In genomic region chr5:78279194-78279593, GRCh38 we compare ENCODE assay signal across 40 cellular contexts.
"Had no signal": no experiment of that assay in that cellular context is flagged by ENCODE, and none has a peak within 500 bp of the region (broad histone marks: within the 10 kb centered on the region; RNA-seq: fewer than 3 reads in every experiment).

No MANE protein-coding gene starts in this region.

- FAIRE-seq: astrocyte, bronchial epithelial cell had no signal

- H3K9me3 Mint-ChIP-seq: activated naive CD4-positive, alpha-beta T cell treated with anti-CD3 and anti-CD28 coated beads for 36 hours; activated naive CD4-positive, alpha-beta T cell treated with anti-CD3 and anti-CD28 coated beads, Interleukin-2, amount 10 ng/mL, durations not matched to agents 7 days and 5 days; activated naive CD4-positive, alpha-beta T cell treated with anti-CD3 and anti-CD28 coated beads, Interleukin-2, amount 50 U/mL, for 24 hours; activated naive CD4-positive, alpha-beta T cell treated with anti-CD3 and anti-CD28 coated beads, Interleukin-2, amount 50 U/mL, for 72 hours; activated naive CD8-positive, alpha-beta T cell treated with anti-CD3 and anti-CD28 coated beads for 36 hours; activated naive CD8-positive, alpha-beta T cell treated with anti-CD3 and anti-CD28 coated beads, Interleukin-2, amount 10 ng/mL, durations not matched to agents 7 days and 5 days; activated naive CD8-positive, alpha-beta T cell treated with anti-CD3 and anti-CD28 coated beads, Interleukin-2, amount 50 U/mL, for 24 hours; activated T-cell treated with anti-CD3 and anti-CD28 coated beads, Interleukin-2, amount 50 U/mL, for 24 hours; activated T-cell treated with anti-CD3 and anti-CD28 coated beads, Interleukin-2, amount 50 U/mL, for 4 hours; activated T-cell treated with anti-CD3 and anti-CD28 coated beads, Interleukin-2, amount 50 U/mL, for 72 hours; activated T-helper 1 cell treated with anti-CD3 and anti-CD28 coated beads, Interleukin-12 subunit alpha, Interleukin-12 subunit beta, Interleukin-2, Interleukin-4 antibody, amounts not matched to agents 30 ng/mL and 10 ng/mL and 1 ng/mL, durations not matched to agents 14 hours and 24 hours and 36 hours; activated T-helper 17 cell treated with anti-CD3 and anti-CD28 coated beads, Interleukin-2, amount 50 U/mL, for 72 hours; activated T-helper 2 cell treated with anti-CD3 and anti-CD28 coated beads, Interferon-gamma antibody, Interleukin-2, Interleukin-4, amounts not matched to agents 10 μg/mL and 5 μg/mL and 100 μg/mL, durations not matched to agents 14 hours and 24 hours and 36 hours; central memory CD8-positive, alpha-beta T cell had no signal

- H3K36me3 ChIP-seq: adrenal gland, ascending aorta, brain microvascular endothelial cell, breast epithelium, cardiac muscle cell had no signal

- H3K9me3 ChIP-seq: adrenal gland, ascending aorta, body of pancreas, breast epithelium had no signal

- ATAC-seq: activated naive CD4-positive, alpha-beta T cell treated with anti-CD3 and anti-CD28 coated beads, Interleukin-2, amount 50 U/mL, for 72 hours; activated naive CD8-positive, alpha-beta T cell treated with anti-CD3 and anti-CD28 coated beads, Interleukin-2, amount 50 U/mL, for 24 hours; activated T-cell treated with anti-CD3 and anti-CD28 coated beads, Interleukin-2, amount 50 U/mL, for 4 hours; activated T-cell treated with anti-CD3 and anti-CD28 coated beads, Interleukin-2, amount 50 U/mL, for 72 hours; activated T-helper 17 cell treated with anti-CD3 and anti-CD28 coated beads, Interleukin-2, amount 50 U/mL, for 72 hours; body of pancreas had no signal

- H3K27ac Mint-ChIP-seq: activated naive CD4-positive, alpha-beta T cell treated with anti-CD3 and anti-CD28 coated beads for 36 hours; activated naive CD4-positive, alpha-beta T cell treated with anti-CD3 and anti-CD28 coated beads, Interleukin-2, amount 10 ng/mL, durations not matched to agents 7 days and 5 days; activated naive CD4-positive, alpha-beta T cell treated with anti-CD3 and anti-CD28 coated beads, Interleukin-2, amount 50 U/mL, for 24 hours; activated naive CD4-positive, alpha-beta T cell treated with anti-CD3 and anti-CD28 coated beads, Interleukin-2, amount 50 U/mL, for 72 hours; activated naive CD8-positive, alpha-beta T cell; activated naive CD8-positive, alpha-beta T cell treated with anti-CD3 and anti-CD28 coated beads for 36 hours; activated naive CD8-positive, alpha-beta T cell treated with anti-CD3 and anti-CD28 coated beads, Interleukin-2, amount 10 ng/mL, durations not matched to agents 7 days and 5 days; activated naive CD8-positive, alpha-beta T cell treated with anti-CD3 and anti-CD28 coated beads, Interleukin-2, amount 50 U/mL, for 24 hours; activated T-cell treated with anti-CD3 and anti-CD28 coated beads, Interleukin-2, amount 50 U/mL, for 24 hours; activated T-cell treated with anti-CD3 and anti-CD28 coated beads, Interleukin-2, amount 50 U/mL, for 72 hours; activated T-helper 1 cell treated with anti-CD3 and anti-CD28 coated beads, Interleukin-12 subunit alpha, Interleukin-12 subunit beta, Interleukin-2, Interleukin-4 antibody, amounts not matched to agents 30 ng/mL and 10 ng/mL and 1 ng/mL, durations not matched to agents 14 hours and 24 hours and 36 hours; activated T-helper 17 cell treated with anti-CD3 and anti-CD28 coated beads, Interleukin-2, amount 50 U/mL, for 72 hours; activated T-helper 2 cell treated with anti-CD3 and anti-CD28 coated beads, Interferon-gamma antibody, Interleukin-2, Interleukin-4, amounts not matched to agents 10 μg/mL and 5 μg/mL and 100 μg/mL, durations not matched to agents 14 hours and 24 hours and 36 hours; brain had no signal

- DNase-seq: activated effector memory CD4-positive, alpha-beta T cell treated with anti-CD3 and anti-CD28 coated beads, Interleukin-2, amount 50 U/mL, for 16 hours; activated effector memory CD4-positive, alpha-beta T cell treated with Interleukin-2 at 50 U/mL for 16 hours; activated gamma-delta T cell; activated gamma-delta T cell treated with Interleukin-2 at 50 U/mL for 16 hours; activated naive CD4-positive, alpha-beta T cell; activated naive CD4-positive, alpha-beta T cell treated with anti-CD3 and anti-CD28 coated beads for 36 hours; activated naive CD4-positive, alpha-beta T cell treated with anti-CD3 and anti-CD28 coated beads, Interleukin-2, amount 10 ng/mL, durations not matched to agents 7 days and 5 days; activated naive CD4-positive, alpha-beta T cell treated with anti-CD3 and anti-CD28 coated beads, Interleukin-2, amount 50 U/mL, for 16 hours; activated naive CD4-positive, alpha-beta T cell treated with Interleukin-2 at 50 U/mL for 16 hours; activated naive CD8-positive, alpha-beta T cell treated with anti-CD3 and anti-CD28 coated beads for 36 hours; activated naive CD8-positive, alpha-beta T cell treated with anti-CD3 and anti-CD28 coated beads, Interleukin-2, amount 10 ng/mL, durations not matched to agents 7 days and 5 days; activated naive CD8-positive, alpha-beta T cell treated with anti-CD3 and anti-CD28 coated beads, Interleukin-2, amount 50 U/mL, for 24 hours; activated T-cell treated with anti-CD3 and anti-CD28 coated beads, Interleukin-2, amount 50 U/mL, for 1 hour; activated T-cell treated with anti-CD3 and anti-CD28 coated beads, Interleukin-2, amount 50 U/mL, for 24 hours; activated T-cell treated with anti-CD3 and anti-CD28 coated beads, Interleukin-2, amount 50 U/mL, for 4 hours; activated T-cell treated with anti-CD3 and anti-CD28 coated beads, Interleukin-2, amount 50 U/mL, for 48 hours; activated T-cell treated with anti-CD3 and anti-CD28 coated beads, Interleukin-2, amount 50 U/mL, for 72 hours; adrenal gland; amniotic stem cell; amygdala; anterior cingulate cortex; aorta; body of pancreas; brain microvascular endothelial cell; caudate nucleus; central memory CD4-positive, alpha-beta T cell; cerebellar nuclear complex had no signal

- H3K4me1 ChIP-seq: breast epithelium had no signal

- H3K4me3 ChIP-seq: adrenal gland, ascending aorta, body of pancreas, breast epithelium, cardiac muscle cell had no signal

- H3K27me3 ChIP-seq: adrenal gland, ascending aorta, body of pancreas, brain microvascular endothelial cell, breast epithelium, cardiac muscle cell had no signal

- H3K4me3 Mint-ChIP-seq: activated naive CD4-positive, alpha-beta T cell treated with anti-CD3 and anti-CD28 coated beads for 36 hours; activated naive CD4-positive, alpha-beta T cell treated with anti-CD3 and anti-CD28 coated beads, Interleukin-2, amount 10 ng/mL, durations not matched to agents 7 days and 5 days; activated naive CD4-positive, alpha-beta T cell treated with anti-CD3 and anti-CD28 coated beads, Interleukin-2, amount 50 U/mL, for 24 hours; activated naive CD8-positive, alpha-beta T cell; activated naive CD8-positive, alpha-beta T cell treated with anti-CD3 and anti-CD28 coated beads for 36 hours; activated naive CD8-positive, alpha-beta T cell treated with anti-CD3 and anti-CD28 coated beads, Interleukin-2, amount 10 ng/mL, durations not matched to agents 7 days and 5 days; activated naive CD8-positive, alpha-beta T cell treated with anti-CD3 and anti-CD28 coated beads, Interleukin-2, amount 50 U/mL, for 24 hours; activated T-cell treated with anti-CD3 and anti-CD28 coated beads, Interleukin-2, amount 50 U/mL, for 24 hours; activated T-cell treated with anti-CD3 and anti-CD28 coated beads, Interleukin-2, amount 50 U/mL, for 4 hours; activated T-cell treated with anti-CD3 and anti-CD28 coated beads, Interleukin-2, amount 50 U/mL, for 72 hours; activated T-helper 1 cell treated with anti-CD3 and anti-CD28 coated beads, Interleukin-12 subunit alpha, Interleukin-12 subunit beta, Interleukin-2, Interleukin-4 antibody, amounts not matched to agents 30 ng/mL and 10 ng/mL and 1 ng/mL, durations not matched to agents 14 hours and 24 hours and 36 hours; activated T-helper 17 cell treated with anti-CD3 and anti-CD28 coated beads, Interleukin-2, amount 50 U/mL, for 72 hours; brain; central memory CD8-positive, alpha-beta T cell had no signal

- H3K27me3 Mint-ChIP-seq: activated naive CD4-positive, alpha-beta T cell treated with anti-CD3 and anti-CD28 coated beads, Interleukin-2, amount 10 ng/mL, durations not matched to agents 7 days and 5 days; activated naive CD4-positive, alpha-beta T cell treated with anti-CD3 and anti-CD28 coated beads, Interleukin-2, amount 50 U/mL, for 24 hours; activated naive CD8-positive, alpha-beta T cell; activated naive CD8-positive, alpha-beta T cell treated with anti-CD3 and anti-CD28 coated beads for 36 hours; activated naive CD8-positive, alpha-beta T cell treated with anti-CD3 and anti-CD28 coated beads, Interleukin-2, amount 10 ng/mL, durations not matched to agents 7 days and 5 days; activated naive CD8-positive, alpha-beta T cell treated with anti-CD3 and anti-CD28 coated beads, Interleukin-2, amount 50 U/mL, for 24 hours; activated T-cell treated with anti-CD3 and anti-CD28 coated beads, Interleukin-2, amount 50 U/mL, for 24 hours; activated T-helper 17 cell treated with anti-CD3 and anti-CD28 coated beads, Interleukin-2, amount 50 U/mL, for 72 hours; brain; central memory CD8-positive, alpha-beta T cell had no signal

- H3K27ac ChIP-seq: adrenal gland, ascending aorta, body of pancreas, brain microvascular endothelial cell, breast epithelium, cardiac muscle cell had no signal

- H3K36me3 Mint-ChIP-seq: activated naive CD4-positive, alpha-beta T cell treated with anti-CD3 and anti-CD28 coated beads, Interleukin-2, amount 50 U/mL, for 72 hours; activated naive CD8-positive, alpha-beta T cell had no signal

- H3K4me1 Mint-ChIP-seq: activated naive CD4-positive, alpha-beta T cell treated with anti-CD3 and anti-CD28 coated beads, Interleukin-2, amount 10 ng/mL, durations not matched to agents 7 days and 5 days had no signal
